In the genomic region with DNA sequence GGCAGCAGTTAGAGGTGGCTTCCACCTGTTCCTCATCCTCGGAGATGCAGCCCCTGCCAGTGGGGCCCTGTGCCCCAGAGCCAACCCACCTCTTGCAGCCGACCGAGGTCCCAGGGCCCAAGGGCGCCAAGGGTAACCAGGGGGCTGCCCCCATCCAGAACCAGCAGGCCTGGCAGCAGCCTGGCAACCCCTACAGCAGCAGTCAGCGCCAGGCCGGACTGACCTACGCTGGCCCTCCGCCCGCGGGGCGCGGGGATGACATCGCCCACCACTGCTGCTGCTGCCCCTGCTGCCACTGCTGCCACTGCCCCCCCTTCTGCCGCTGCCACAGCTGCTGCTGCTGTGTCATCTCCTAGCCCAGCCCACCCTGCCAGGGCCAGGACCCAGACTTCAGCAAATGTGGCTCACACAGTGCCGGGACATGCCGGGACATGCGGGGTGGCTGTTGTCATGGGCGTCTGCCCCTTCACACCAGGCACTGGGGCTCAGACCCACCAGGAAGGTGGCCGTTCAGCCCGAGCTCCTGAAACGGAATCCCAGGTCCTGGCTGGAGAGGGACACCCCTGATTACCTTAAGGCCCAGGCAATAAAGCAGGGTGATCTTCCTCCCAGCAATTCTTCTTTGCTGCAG, we compare ENCODE assay signal across 28 cellular contexts. TPM values are rescaled to one million over a fixed set of nuclear protein-coding genes. Genes with fewer than 3 reads are reported as not detected.
DNase-seq lines count a peak whose midpoint lies in the region; ATAC-seq, FAIRE-seq and TF ChIP-seq lines count a peak whose summit lies in the region.
"Had no signal": no experiment of that assay in that cellular context is flagged by ENCODE, and none has a peak within 500 bp of the region (broad histone marks: within the 10 kb centered on the region; RNA-seq: fewer than 3 reads in every experiment).

No MANE protein-coding gene starts in this region.

- H2AK5ac ChIP-seq in IMR-90 (ENCODE audit: low read depth, low read length) (no peak overlapping the region), H1 (ENCODE audit: low read depth, low read length) (peak overlapping the region; percentile 70; the same call in 1 of the 2 replicates), neuronal stem cell (ENCODE audit: low read depth, low read length) (no peak overlapping the region)

- WGBS in IMR-90 (ENCODE audit: extremely low coverage in 2 of 2, insufficient read length in 1 of 2), 2 experiments: 87% methylated on average over 10 of the region's 21 CpGs; no CpG with 5 or more reads in 1 of the 2 experiments
- WGBS in H1 (ENCODE audit: extremely low coverage in 1 of 2, insufficient coverage in 1 of 2, insufficient read length in 1 of 2, insufficient replicate concordance in 2 of 2, low coverage in 1 of 2, low lambda C conversion rate in 2 of 2, missing lambda C conversion rate in 1 of 2), 2 experiments: 88% methylated on average over 21 of the region's 21 CpGs; no CpG with 5 or more reads in 1 of the 2 experiments
- WGBS in neuronal stem cell (ENCODE audit: extremely low coverage in 2 of 2, insufficient read length in 2 of 2, insufficient replicate concordance in 1 of 2), 2 donors: no CpG with 5 or more reads among the region's 21 CpGs
- WGBS in heart right ventricle, 2 donors: 76 to 84% methylated on average over 21 of the region's 21 CpGs

- peak overlapping the region; percentile 31 for H2AK9ac ChIP-seq in IMR-90 (replicated peaks; ENCODE audit: low read depth, low read length, poor library complexity)

- no peak overlapping the region for H2BK15ac ChIP-seq in IMR-90 (ENCODE audit: low read depth, low read length)
- H2BK15ac ChIP-seq in H1 (ENCODE audit: low read length): no peak overlapping the region
- H2BK15ac ChIP-seq in neuronal stem cell (ENCODE audit: low read length): no peak overlapping the region

- H3K9ac ChIP-seq in BLaER1 (no peak overlapping the region), IMR-90 (ENCODE audit: low read depth, low read length) (no peak overlapping the region), H1 (replicated peaks in 1 of 4; ENCODE audit: extremely low read depth in 1 of 4, low read depth in 3 of 4, low read length in 3 of 4) (no peak overlapping the region), neuronal stem cell (ENCODE audit: low read depth, low read length, poor library complexity) (peak overlapping the region; percentile 70)
- H3K9ac ChIP-seq: KMS-11 had no signal

- TF ChIP-seq POLR2A in IMR-90 (IDR thresholded peaks at IDR 0.05; ENCODE audit: low read depth, low read length): no peak
- TF ChIP-seq POLR2A in H1 (IDR thresholded peaks at IDR 0.05; ENCODE audit: control extremely low read depth in 1 of 2, low read depth in 2 of 2, low read length in 2 of 2): no peak

- H3K4me3 ChIP-seq in BLaER1: no peak overlapping the region
- no peak overlapping the region for H3K4me3 ChIP-seq in IMR-90 (ENCODE audit: insufficient read depth, low read depth, low read length)
- H3K4me3 ChIP-seq in H1 (ENCODE audit: extremely low read depth in 1 of 4, insufficient read depth in 2 of 4, low read depth in 3 of 4, low read length in 4 of 4): no peak overlapping the region
- no peak overlapping the region for H3K4me3 ChIP-seq in neuronal stem cell (ENCODE audit: low read length in 2 of 2)
- H3K4me3 ChIP-seq in heart right ventricle: no peak overlapping the region
- no peak overlapping the region for H3K4me3 ChIP-seq in foreskin fibroblast (ENCODE audit: low read depth in 1 of 2, low read length in 2 of 2)
- H3K4me3 ChIP-seq: GM12878 had no signal

- H4K8ac ChIP-seq in IMR-90 (ENCODE audit: low read depth in 2 of 2, low read length in 2 of 2) (no peak overlapping the region), H1 (ENCODE audit: extremely low read depth, insufficient read depth, low read length) (peak overlapping the region; percentile 51), neuronal stem cell (ENCODE audit: low read depth, low read length) (no peak overlapping the region)

- no peak overlapping the region for H3K4ac ChIP-seq in IMR-90 (ENCODE audit: low read depth, low read length)
- H3K4ac ChIP-seq in H1 (replicated peaks; ENCODE audit: insufficient read length, low read depth, low read length): peak overlapping the region; percentile 85
- no peak overlapping the region for H3K4ac ChIP-seq in neuronal stem cell (ENCODE audit: low read length)

- H2BK5ac ChIP-seq in IMR-90 (ENCODE audit: low read depth, low read length, poor library complexity, severe bottlenecking): no peak overlapping the region
- H2BK5ac ChIP-seq in H1 (ENCODE audit: low read depth, low read length): peak overlapping the region; percentile 90
- no peak overlapping the region for H2BK5ac ChIP-seq in neuronal stem cell (ENCODE audit: low read length)

- H2BK20ac ChIP-seq in IMR-90 (ENCODE audit: low read depth, low read length): no peak overlapping the region
- no peak overlapping the region for H2BK20ac ChIP-seq in H1 (ENCODE audit: low read length)

- BruUV-seq in IMR-90 (replicated peaks; lab: Mats Ljungman, UMichigan): no TSS peak

- POLR2A ChIA-PET in IMR-90 (lab: Charles Lee; ENCODE audit: unreplicated experiment) (no interaction called here), H1 (lab: Charles Lee; ENCODE audit: partially characterized antibody) (interaction anchor here (1.1 to 69.9 kb wide), 5 partner anchors 8 to 37 kb away, joined by 4 to 1462 read pairs (median 7); a partner anchor contains a TSS)

- peaks cover 18% of the 10 kb centered on the region; the same call in 1 of the 2 replicates for H3K23me2 ChIP-seq in H1 (ENCODE audit: low read depth, low read length)

- intact Hi-C loops in IMR-90 (cut with micrococcal nuclease) (loop anchor here (2.0 kb wide), 1 partner anchor 179 kb away; a partner anchor contains a TSS), heart right ventricle (cut with DNase I) (loop anchor here in 8 of 10 donors (2.0 to 5.0 kb wide), 8 partner anchors 34 to 109 kb away; a partner anchor contains a TSS)

- TF ChIP-seq EP300 in H1 (IDR thresholded peaks at IDR 0.05; ENCODE audit: borderline replicate concordance in 1 of 2, low read depth in 2 of 2, low read length in 2 of 2): no peak

- H4K20me1 ChIP-seq in BLaER1 (no peaks in the 10 kb centered on the region), IMR-90 (ENCODE audit: insufficient read depth, low read length) (no peaks in the 10 kb centered on the region), H1 (replicated peaks in 1 of 2; ENCODE audit: control insufficient read depth in 1 of 2, insufficient read depth in 2 of 2, low read length in 2 of 2) (no peaks in the 10 kb centered on the region)

- dilution Hi-C loops in IMR-90 (cut with HindIII; ENCODE audit: low sequenced_read_pairs, unreplicated experiment): no loop called here

- H3K27ac ChIP-seq in BLaER1 (peak overlapping the region; percentile 13; the same call in 1 of the 2 replicates), IMR-90 (ENCODE audit: insufficient read depth, low read length) (no peak overlapping the region), H1 (ENCODE audit: low read depth, low read length) (no peak overlapping the region), neuronal stem cell (replicated peaks; ENCODE audit: low read length) (no peak overlapping the region), heart right ventricle (no peak overlapping the region)
- H3K27ac ChIP-seq: KMS-11, neutrophil had no signal

- DNase-seq in IMR-90: no peak
- DNase-seq in H1 (ENCODE audit: low read depth in 1 of 2, low spot score in 2 of 2): no peak
- DNase-seq in neuronal stem cell (ENCODE audit: low spot score): no peak
- no peak for DNase-seq in heart right ventricle
- DNase-seq in foreskin fibroblast: no peak
- DNase-seq: activated CD8-positive, alpha-beta memory T cell treated with anti-CD3 and anti-CD28 coated beads for 24 hours; activated naive CD4-positive, alpha-beta T cell treated with anti-CD3 and anti-CD28 coated beads, Interleukin-2, amount 50 U/mL, for 16 hours; DMS79; effector memory CD8-positive, alpha-beta T cell; glutamatergic neuron; NCI-H1048; NCI-H2029 treated with DMSO at 0.1 percent for 48 hours; NCI-H446 treated with DMSO at 0.1 percent for 48 hours; NK-92 treated with Interleukin-12 subunit alpha and Interleukin-12 subunit beta, amount 100 ng/mL, for 24 hours; stimulated activated CD4-positive, alpha-beta T cell treated with anti-CD3 and anti-CD28 coated beads, Interleukin-12 subunit alpha, Interleukin-12 subunit beta, amount 100 ng/mL, for 4 hours; T1000 had no signal

- no peak overlapping the region for H3K56ac ChIP-seq in IMR-90 (ENCODE audit: extremely low read depth, insufficient read depth, low read length)
- no peak overlapping the region for H3K56ac ChIP-seq in H1 (replicated peaks; ENCODE audit: insufficient read length, low read depth, low read length)

- no peak overlapping the region for H2AFZ ChIP-seq in IMR-90 (replicated peaks; ENCODE audit: low read length, poor library complexity)
- H2AFZ ChIP-seq in H1 (ENCODE audit: low read length): no peak overlapping the region
- H2AFZ ChIP-seq in neuronal stem cell (ENCODE audit: low read length): no peak overlapping the region
- H2AFZ ChIP-seq: GM23338 had no signal

- no peak for TF ChIP-seq RAD21 in IMR-90 (IDR thresholded peaks at IDR 0.05; ENCODE audit: low read length)
- TF ChIP-seq RAD21 in H1 (IDR thresholded peaks at IDR 0.05 in 1 of 2, conservative IDR thresholded peaks at IDR 0.05 in 1 of 2; ENCODE audit: low read depth in 2 of 2, low read length in 2 of 2): no peak

- no peaks in the 10 kb centered on the region for H3K9me1 ChIP-seq in IMR-90 (ENCODE audit: insufficient read depth, low read length)

- H3K23ac ChIP-seq in IMR-90 (ENCODE audit: low read depth, low read length) (no peak overlapping the region), H1 (ENCODE audit: insufficient read length) (no peak overlapping the region), neuronal stem cell (ENCODE audit: low read depth, low read length, poor library complexity) (no peak overlapping the region)

- FAIRE-seq in H1 (lab: Jason Lieb, UNC): no peak
- FAIRE-seq: GM12878, GM19239 had no signal

- TF ChIP-seq CTCF in IMR-90 (conservative IDR thresholded peaks at IDR 0.05; ENCODE audit: low read depth, low read length): no peak
- no peak for TF ChIP-seq CTCF in H1 (IDR thresholded peaks at IDR 0.05; ENCODE audit: control extremely low read depth in 1 of 3, insufficient read depth in 1 of 3, low read depth in 1 of 3, low read length in 3 of 3)
- TF ChIP-seq CTCF in heart right ventricle (IDR thresholded peaks at IDR 0.05): no peak
- TF ChIP-seq CTCF in foreskin fibroblast (IDR thresholded peaks at IDR 0.05; ENCODE audit: low read depth, low read length): no peak

- H4K5ac ChIP-seq in IMR-90 (ENCODE audit: low read depth, low read length) (no peak overlapping the region), H1 (ENCODE audit: insufficient read length, low read depth, low read length) (no peak overlapping the region)

- H3K9me3 ChIP-seq in BLaER1: no peaks in the 10 kb centered on the region
- H3K9me3 ChIP-seq in IMR-90 (ENCODE audit: control insufficient read depth, insufficient read depth, low read length): no peaks in the 10 kb centered on the region
- no peaks in the 10 kb centered on the region for H3K9me3 ChIP-seq in H1 (ENCODE audit: insufficient read depth in 2 of 2, low read depth in 1 of 2, low read length in 1 of 2)
- H3K9me3 ChIP-seq in neuronal stem cell (replicated peaks in 1 of 2; ENCODE audit: control insufficient read depth in 2 of 2, insufficient read depth in 1 of 2, low read depth in 1 of 2, low read length in 2 of 2): no peaks in the 10 kb centered on the region
- H3K9me3 ChIP-seq in heart right ventricle: no peaks in the 10 kb centered on the region
- H3K9me3 ChIP-seq: neutrophil had no signal

- H2BK120ac ChIP-seq in IMR-90 (ENCODE audit: low read depth, low read length): no peak overlapping the region
- H2BK120ac ChIP-seq in H1 (replicated peaks; ENCODE audit: low read depth, low read length): no peak overlapping the region
- no peak overlapping the region for H2BK120ac ChIP-seq in neuronal stem cell (ENCODE audit: low read depth, low read length)

- H3K4me1 ChIP-seq in BLaER1 (peaks cover 66% of the 10 kb centered on the region), IMR-90 (ENCODE audit: control insufficient read depth, insufficient read depth, low read length) (peaks cover 13% of the 10 kb centered on the region), H1 (replicated peaks in 1 of 4; ENCODE audit: control insufficient read depth in 3 of 4, insufficient read depth in 4 of 4, low read length in 3 of 4) (peaks cover 0 to 24% (median 10%) of the 10 kb centered on the region in 4 experiments; a peak in 5 of 7 replicates), neuronal stem cell (ENCODE audit: control insufficient read depth in 2 of 2, insufficient read depth in 1 of 2, low read depth in 1 of 2, low read length in 2 of 2) (peaks cover 9 to 15% of the 10 kb centered on the region in 2 donors), heart right ventricle (peaks cover 7 to 32% (median 24%) of the 10 kb centered on the region in 9 donors)

- CTCF ChIA-PET in IMR-90 (lab: Yijun Ruan, JAX): no interaction called here
- CTCF ChIA-PET in H1 (lab: Charles Lee; ENCODE audit: partially characterized antibody): interaction anchor here (1.0 to 20.2 kb wide), 16 partner anchors 13 to 438 kb away, joined by 3 to 204 read pairs (median 6); a partner anchor contains a TSS

- H3K14ac ChIP-seq in IMR-90 (replicated peaks; ENCODE audit: low read depth, low read length): no peak overlapping the region
- no peak overlapping the region for H3K14ac ChIP-seq in H1 (ENCODE audit: insufficient read length)
- no peak overlapping the region for H3K14ac ChIP-seq in neuronal stem cell (ENCODE audit: low read length)

- H3K4me2 ChIP-seq in BLaER1 (peak overlapping the region; percentile 98), IMR-90 (ENCODE audit: low read depth, low read length) (no peak overlapping the region), H1 (ENCODE audit: insufficient read depth in 1 of 2, low read depth in 2 of 2, low read length in 2 of 2) (no peak overlapping the region), neuronal stem cell (ENCODE audit: insufficient read depth, low read length, poor library complexity, severe bottlenecking) (no peak overlapping the region)
- H3K4me2 ChIP-seq: GM23338, KMS-11 had no signal

- in situ Hi-C loops in IMR-90 (cut with MboI; ENCODE audit: low sequenced_read_pairs): loop anchor here (5.0 kb wide), 1 partner anchor 104 kb away; no protein-coding TSS in a partner anchor

- H3K18ac ChIP-seq in IMR-90 (ENCODE audit: low read depth, low read length) (no peak overlapping the region), H1 (ENCODE audit: extremely low read depth, low read length) (no peak overlapping the region), neuronal stem cell (ENCODE audit: low read length) (no peak overlapping the region)

- H3K36me3 ChIP-seq in BLaER1: no peaks in the 10 kb centered on the region
- H3K36me3 ChIP-seq in IMR-90 (ENCODE audit: control insufficient read depth, insufficient read depth, low read length): no peaks in the 10 kb centered on the region
- no peaks in the 10 kb centered on the region for H3K36me3 ChIP-seq in H1 (ENCODE audit: control insufficient read depth in 2 of 4, insufficient read depth in 4 of 4, low read length in 3 of 4)
- no peaks in the 10 kb centered on the region for H3K36me3 ChIP-seq in neuronal stem cell (replicated peaks in 1 of 2; ENCODE audit: control insufficient read depth in 2 of 2, insufficient read depth in 2 of 2, low read length in 2 of 2)
- no peaks in the 10 kb centered on the region for H3K36me3 ChIP-seq in heart right ventricle
- H3K36me3 ChIP-seq: neutrophil had no signal

- no peaks in the 10 kb centered on the region for H3K79me1 ChIP-seq in IMR-90 (ENCODE audit: low read depth in 1 of 2, low read length in 2 of 2)
- no peaks in the 10 kb centered on the region for H3K79me1 ChIP-seq in H1 (ENCODE audit: low read depth, low read length)
- H3K79me1 ChIP-seq in neuronal stem cell (ENCODE audit: low read depth, low read length): no peaks in the 10 kb centered on the region

- no peak for ATAC-seq in IMR-90 (ENCODE audit: low read depth)
- no peak for ATAC-seq in GM21367 (IDR thresholded peaks at IDR 0.05; ENCODE audit: unreplicated experiment)
- no peak for ATAC-seq in HG03460 (IDR thresholded peaks at IDR 0.05; ENCODE audit: unreplicated experiment)
- ATAC-seq in heart right ventricle: no peak
- ATAC-seq: effector memory CD8-positive, alpha-beta T cell; GM12878; GM23338; left lobe of liver had no signal

- no peaks in the 10 kb centered on the region for H3K79me2 ChIP-seq in H1 (ENCODE audit: control insufficient read depth in 1 of 2, insufficient read depth in 2 of 2, low read length in 2 of 2)

- no peaks in the 10 kb centered on the region for H3K27me3 ChIP-seq in BLaER1
- H3K27me3 ChIP-seq in IMR-90 (ENCODE audit: control insufficient read depth, insufficient read depth, low read length): no peaks in the 10 kb centered on the region; the same call in 1 of the 2 replicates
- H3K27me3 ChIP-seq in H1 (replicated peaks in 1 of 4; ENCODE audit: control insufficient read depth in 3 of 4, extremely low read depth in 1 of 4, insufficient read depth in 3 of 4, low read length in 3 of 4): no peaks in the 10 kb centered on the region; a peak in 2 of 7 replicates
- H3K27me3 ChIP-seq in neuronal stem cell (ENCODE audit: control insufficient read depth in 3 of 3, insufficient read depth in 3 of 3, low read depth in 1 of 3, low read length in 3 of 3): peaks cover 3 to 10% (median 4%) of the 10 kb centered on the region in 3 experiments
- H3K27me3 ChIP-seq in heart right ventricle: peaks cover 7 to 33% (median 29%) of the 10 kb centered on the region in 7 donors

- H4K91ac ChIP-seq in IMR-90 (ENCODE audit: insufficient read depth, low read depth, low read length) (no peak overlapping the region), H1 (replicated peaks; ENCODE audit: insufficient read length, low read length) (peak overlapping the region; percentile 91), neuronal stem cell (ENCODE audit: low read depth, low read length, poor library complexity) (no peak overlapping the region)

- H2BK12ac ChIP-seq in H1 (ENCODE audit: low read depth, low read length) (peak overlapping the region; percentile 68; the same call in 1 of the 2 replicates), neuronal stem cell (ENCODE audit: low read length) (no peak overlapping the region)

RNA-seq across cellular contexts. Expression of a gene that starts 0.8 kb away (rescaled TPM):
- total RNA-seq in IMR-90 (2012; rRNA removed): 0.18 TPM in 1 of 2 replicates, not detected in the other
- 0.84 and 0.93 TPM in 2 replicates for polyA plus RNA-seq in IMR-90 (2012; rRNA removed)
- polyA plus RNA-seq in IMR-90 (2012; cell fraction: cytosol; rRNA removed): 1.1 and 1.6 TPM in 2 replicates
- polyA plus RNA-seq in IMR-90 (2012; cell fraction: nucleus; rRNA removed; ENCODE audit: low replicate concordance): 1.1 and 2.5 TPM in 2 replicates
- total RNA-seq in H1 (2021; fragmentation: NEBNext Ultra II Directional; extraction: Animal tissue kit (Norgen Biotek cat#: 25700)): 1.0 and 1.6 TPM in 2 replicates
- 6.5 and 7.6 TPM in 2 replicates for polyA plus RNA-seq in H1 (2011; rRNA removed)
- 5.1 TPM for polyA plus RNA-seq in H1 (2011; cell fraction: cytosol; rRNA removed)
- 6.3 TPM for polyA plus RNA-seq in H1 (2011; cell fraction: nucleus; rRNA removed)
- 1.6 to 3.3 TPM (median 2.5 TPM) in 4 replicates for polyA plus RNA-seq in H1 (2012, experiment 1 of 2)
- polyA plus RNA-seq in H1 (2012, experiment 2 of 2): 1.6 TPM
- polyA plus RNA-seq in H1 (2013, experiment 1 of 2): 1.9 TPM
- polyA plus RNA-seq in H1 (2013, experiment 2 of 2): 1.6 TPM
- polyA minus RNA-seq in H1 (2011; rRNA and poly(A)+ RNA removed): 0.66 and 1.0 TPM in 2 replicates
- polyA minus RNA-seq in H1 (2011; cell fraction: cytosol; rRNA and poly(A)+ RNA removed): 3.2 TPM
- 3.0 TPM for polyA minus RNA-seq in H1 (2011; cell fraction: nucleus; rRNA and poly(A)+ RNA removed)
- 0.66 TPM for polyA plus RNA-seq in neuronal stem cell (2013, experiment 1 of 2)
- 0.61 TPM for polyA plus RNA-seq in neuronal stem cell (2013, experiment 2 of 2)
- total RNA-seq in heart right ventricle: under 1 TPM in 6 of 10 donors, not detected in 4; 0.21 to 0.71 (median 0.37) TPM
- polyA plus RNA-seq in heart right ventricle: under 1 TPM; 0.19 to 0.59 TPM

RNA-seq across cellular contexts. Expression of a gene that starts 1.5 kb away (rescaled TPM):
- not detected in 2 replicates for total RNA-seq in IMR-90 (2012; rRNA removed)
- polyA plus RNA-seq in IMR-90 (2012; rRNA removed): not detected in 2 replicates
- not detected in 2 replicates for polyA plus RNA-seq in IMR-90 (2012; cell fraction: cytosol; rRNA removed)
- polyA plus RNA-seq in IMR-90 (2012; cell fraction: nucleus; rRNA removed; ENCODE audit: low replicate concordance): 0.12 TPM in 1 of 2 replicates, not detected in the other
- 0.17 TPM in 1 of 2 replicates, not detected in the other for total RNA-seq in H1 (2021; fragmentation: NEBNext Ultra II Directional; extraction: Animal tissue kit (Norgen Biotek cat#: 25700))
- 0.24 and 0.25 TPM in 2 replicates for polyA plus RNA-seq in H1 (2011; rRNA removed)
- polyA plus RNA-seq in H1 (2011; cell fraction: cytosol; rRNA removed): 0.10 TPM
- polyA plus RNA-seq in H1 (2011; cell fraction: nucleus; rRNA removed): 0.58 TPM
- 0.19 to 0.48 TPM (median 0.29 TPM) in 4 replicates for polyA plus RNA-seq in H1 (2012, experiment 1 of 2)
- 0.21 TPM for polyA plus RNA-seq in H1 (2012, experiment 2 of 2)
- polyA plus RNA-seq in H1 (2013, experiment 1 of 2): 0.22 TPM
- polyA plus RNA-seq in H1 (2013, experiment 2 of 2): 0.15 TPM
- 0.09 and 0.12 TPM in 2 replicates for polyA minus RNA-seq in H1 (2011; rRNA and poly(A)+ RNA removed)
- not detected for polyA minus RNA-seq in H1 (2011; cell fraction: cytosol; rRNA and poly(A)+ RNA removed)
- 1.00 TPM for polyA minus RNA-seq in H1 (2011; cell fraction: nucleus; rRNA and poly(A)+ RNA removed)
- not detected for polyA plus RNA-seq in neuronal stem cell (2013, experiment 1 of 2)
- not detected for polyA plus RNA-seq in neuronal stem cell (2013, experiment 2 of 2)
- total RNA-seq in heart right ventricle: under 1 TPM in 1 of 10 donors, not detected in 9; 0.14 TPM
- not detected for polyA plus RNA-seq in heart right ventricle
- total RNA-seq: GM12878, left lobe of liver, RPMI7951 had no signal
- polyA plus RNA-seq: GM12878, GM23338 had no signal

RNA-seq across cellular contexts. Expression of a gene that starts 3.8 kb away (rescaled TPM):
- total RNA-seq in IMR-90 (2012; rRNA removed) (not detected in 2 replicates), heart right ventricle (10 to 100 TPM; 20.7 to 34.5 (median 24.1) TPM)
- polyA plus RNA-seq in IMR-90 (2012; rRNA removed) (1.2 and 1.6 TPM in 2 replicates), H1 (2011; rRNA removed) (2.7 and 4.8 TPM in 2 replicates), heart right ventricle (10 to 100 TPM; 14.2 to 83.8 TPM)
- 1.3 and 3.7 TPM in 2 replicates for polyA plus RNA-seq in IMR-90 (2012; cell fraction: cytosol; rRNA removed)
- polyA plus RNA-seq in IMR-90 (2012; cell fraction: nucleus; rRNA removed; ENCODE audit: low replicate concordance): 3.4 and 10.0 TPM in 2 replicates
- total RNA-seq in H1 (2021; fragmentation: NEBNext Ultra II Directional; extraction: Animal tissue kit (Norgen Biotek cat#: 25700)): 7.7 and 8.9 TPM in 2 replicates
- polyA plus RNA-seq in H1 (2011; cell fraction: cytosol; rRNA removed): 0.97 TPM
- 6.6 TPM for polyA plus RNA-seq in H1 (2011; cell fraction: nucleus; rRNA removed)
- 3.9 to 11.3 TPM (median 9.7 TPM) in 4 replicates for polyA plus RNA-seq in H1 (2012, experiment 1 of 2)
- 7.4 TPM for polyA plus RNA-seq in H1 (2012, experiment 2 of 2)
- polyA plus RNA-seq in H1 (2013, experiment 1 of 2): 9.7 TPM
- 9.6 TPM for polyA plus RNA-seq in H1 (2013, experiment 2 of 2)
- 0.22 and 0.49 TPM in 2 replicates for polyA minus RNA-seq in H1 (2011; rRNA and poly(A)+ RNA removed)
- polyA minus RNA-seq in H1 (2011; cell fraction: cytosol; rRNA and poly(A)+ RNA removed): 6.2 TPM
- 1.8 TPM for polyA minus RNA-seq in H1 (2011; cell fraction: nucleus; rRNA and poly(A)+ RNA removed)
- 6.4 TPM for polyA plus RNA-seq in neuronal stem cell (2013, experiment 1 of 2)
- 6.5 TPM for polyA plus RNA-seq in neuronal stem cell (2013, experiment 2 of 2)
- total RNA-seq: RPMI7951 had no signal

RNA-seq across cellular contexts. Expression of a gene that starts 4.9 kb away (rescaled TPM):
- total RNA-seq in IMR-90 (2012; rRNA removed) (not detected in 2 replicates), heart right ventricle (not detected)
- polyA plus RNA-seq in IMR-90 (2012; rRNA removed) (not detected in 2 replicates), H1 (2011; rRNA removed) (0.06 and 0.08 TPM in 2 replicates), heart right ventricle (not detected)
- not detected in 2 replicates for polyA plus RNA-seq in IMR-90 (2012; cell fraction: cytosol; rRNA removed)
- 0.09 TPM in 1 of 2 replicates, not detected in the other for polyA plus RNA-seq in IMR-90 (2012; cell fraction: nucleus; rRNA removed; ENCODE audit: low replicate concordance)
- not detected in 2 replicates for total RNA-seq in H1 (2021; fragmentation: NEBNext Ultra II Directional; extraction: Animal tissue kit (Norgen Biotek cat#: 25700))
- polyA plus RNA-seq in H1 (2011; cell fraction: cytosol; rRNA removed): 0.09 TPM
- polyA plus RNA-seq in H1 (2011; cell fraction: nucleus; rRNA removed): 0.33 TPM
- polyA plus RNA-seq in H1 (2012, experiment 1 of 2): 0.13 to 0.22 TPM (median 0.19 TPM) in 3 of 4 replicates, not detected in the other
- polyA plus RNA-seq in H1 (2012, experiment 2 of 2): not detected
- 0.04 TPM for polyA plus RNA-seq in H1 (2013, experiment 1 of 2)
- 0.07 TPM for polyA plus RNA-seq in H1 (2013, experiment 2 of 2)
- polyA minus RNA-seq in H1 (2011; rRNA and poly(A)+ RNA removed): not detected in 2 replicates
- not detected for polyA minus RNA-seq in H1 (2011; cell fraction: cytosol; rRNA and poly(A)+ RNA removed)
- not detected for polyA minus RNA-seq in H1 (2011; cell fraction: nucleus; rRNA and poly(A)+ RNA removed)
- polyA plus RNA-seq in neuronal stem cell (2013, experiment 1 of 2): not detected
- polyA plus RNA-seq in neuronal stem cell (2013, experiment 2 of 2): not detected
- total RNA-seq: GM12878, GM23338, left lobe of liver, mononuclear cell, RPMI7951, temporal lobe had no signal
- polyA plus RNA-seq: GM12878, GM23338 had no signal

RNA-seq across cellular contexts. Expression of a gene that starts 15.3 kb away (rescaled TPM):
- total RNA-seq in IMR-90 (2012; rRNA removed) (236 and 237 TPM in 2 replicates), heart right ventricle (100 to 1,000 TPM; 211 to 495 (median 330) TPM)
- polyA plus RNA-seq in IMR-90 (2012; rRNA removed) (529 and 613 TPM in 2 replicates), H1 (2011; rRNA removed) (280 and 342 TPM in 2 replicates), heart right ventricle (100 to 1,000 TPM; 522 to 992 TPM)
- polyA plus RNA-seq in IMR-90 (2012; cell fraction: cytosol; rRNA removed): 396 and 719 TPM in 2 replicates
- 295 and 529 TPM in 2 replicates for polyA plus RNA-seq in IMR-90 (2012; cell fraction: nucleus; rRNA removed; ENCODE audit: low replicate concordance)
- total RNA-seq in H1 (2021; fragmentation: NEBNext Ultra II Directional; extraction: Animal tissue kit (Norgen Biotek cat#: 25700)): 307 and 311 TPM in 2 replicates
- 348 TPM for polyA plus RNA-seq in H1 (2011; cell fraction: cytosol; rRNA removed)
- 340 TPM for polyA plus RNA-seq in H1 (2011; cell fraction: nucleus; rRNA removed)
- polyA plus RNA-seq in H1 (2012, experiment 1 of 2): 226 to 351 TPM (median 341 TPM) in 4 replicates
- 349 TPM for polyA plus RNA-seq in H1 (2012, experiment 2 of 2)
- polyA plus RNA-seq in H1 (2013, experiment 1 of 2): 214 TPM
- 205 TPM for polyA plus RNA-seq in H1 (2013, experiment 2 of 2)
- 150 and 158 TPM in 2 replicates for polyA minus RNA-seq in H1 (2011; rRNA and poly(A)+ RNA removed)
- 145 TPM for polyA minus RNA-seq in H1 (2011; cell fraction: cytosol; rRNA and poly(A)+ RNA removed)
- 92.9 TPM for polyA minus RNA-seq in H1 (2011; cell fraction: nucleus; rRNA and poly(A)+ RNA removed)
- 358 TPM for polyA plus RNA-seq in neuronal stem cell (2013, experiment 1 of 2)
- polyA plus RNA-seq in neuronal stem cell (2013, experiment 2 of 2): 354 TPM
